32 cellular contexts compared by ENCODE assay signal in genomic region chr19:30880151-30880550, GRCh38.
"Had no signal": no experiment of that assay in that cellular context is flagged by ENCODE, and none has a peak within 500 bp of the region (broad histone marks: within the 10 kb centered on the region; RNA-seq: fewer than 3 reads in every experiment).

No MANE protein-coding gene starts in this region.

- H3K36me3 Mint-ChIP-seq: activated CD8-positive, alpha-beta memory T cell treated with anti-CD3 and anti-CD28 coated beads, Interleukin-2, amount 10 ng/mL, durations not matched to agents 7 days and 5 days; activated naive CD4-positive, alpha-beta T cell treated with anti-CD3 and anti-CD28 coated beads, Interleukin-2, amount 10 ng/mL, durations not matched to agents 7 days and 5 days; activated naive CD8-positive, alpha-beta T cell treated with anti-CD3 and anti-CD28 coated beads, Interleukin-2, amount 10 ng/mL, durations not matched to agents 7 days and 5 days; brain had no signal

- H3K4me3 Mint-ChIP-seq: activated B cell treated with CpG ODN at 0.5 μM for 24 hours; activated CD8-positive, alpha-beta memory T cell treated with anti-CD3 and anti-CD28 coated beads, Interleukin-2, amount 10 ng/mL, durations not matched to agents 7 days and 5 days; activated CD8-positive, alpha-beta T cell treated with anti-CD3 and anti-CD28 coated beads for 36 hours; activated naive CD4-positive, alpha-beta T cell treated with anti-CD3 and anti-CD28 coated beads, Interleukin-2, amount 10 ng/mL, durations not matched to agents 7 days and 5 days; activated naive CD8-positive, alpha-beta T cell treated with anti-CD3 and anti-CD28 coated beads, Interleukin-2, amount 10 ng/mL, durations not matched to agents 7 days and 5 days; activated T-cell treated with anti-CD3 and anti-CD28 coated beads, Interleukin-2, amount 50 U/mL, for 24 hours; activated T-cell treated with anti-CD3 and anti-CD28 coated beads, Interleukin-2, amount 50 U/mL, for 72 hours; brain; central memory CD8-positive, alpha-beta T cell; effector memory CD8-positive, alpha-beta T cell; T-helper 17 cell; T-helper 2 cell treated with Interferon-gamma antibody and Interleukin-4, amounts not matched to agents 5 μg/mL and 100 μg/mL, for 36 hours had no signal

- H3K4me1 Mint-ChIP-seq: activated B cell treated with CpG ODN at 0.5 μM for 24 hours; activated CD8-positive, alpha-beta memory T cell treated with anti-CD3 and anti-CD28 coated beads, Interleukin-2, amount 10 ng/mL, durations not matched to agents 7 days and 5 days; activated naive CD4-positive, alpha-beta T cell treated with anti-CD3 and anti-CD28 coated beads, Interleukin-2, amount 10 ng/mL, durations not matched to agents 7 days and 5 days; activated naive CD8-positive, alpha-beta T cell treated with anti-CD3 and anti-CD28 coated beads, Interleukin-2, amount 10 ng/mL, durations not matched to agents 7 days and 5 days; central memory CD8-positive, alpha-beta T cell had no signal

- H3K27ac Mint-ChIP-seq: activated B cell treated with CpG ODN at 0.5 μM for 24 hours; activated CD8-positive, alpha-beta memory T cell treated with anti-CD3 and anti-CD28 coated beads, Interleukin-2, amount 10 ng/mL, durations not matched to agents 7 days and 5 days; activated CD8-positive, alpha-beta T cell treated with anti-CD3 and anti-CD28 coated beads for 36 hours; activated naive CD4-positive, alpha-beta T cell treated with anti-CD3 and anti-CD28 coated beads, Interleukin-2, amount 10 ng/mL, durations not matched to agents 7 days and 5 days; activated naive CD4-positive, alpha-beta T cell treated with anti-CD3 and anti-CD28 coated beads, Interleukin-2, amount 50 U/mL, for 72 hours; activated naive CD8-positive, alpha-beta T cell treated with anti-CD3 and anti-CD28 coated beads, Interleukin-2, amount 10 ng/mL, durations not matched to agents 7 days and 5 days; activated T-cell treated with anti-CD3 and anti-CD28 coated beads, Interleukin-2, amount 50 U/mL, for 24 hours; activated T-cell treated with anti-CD3 and anti-CD28 coated beads, Interleukin-2, amount 50 U/mL, for 72 hours; effector memory CD8-positive, alpha-beta T cell; T-helper 17 cell; T-helper 2 cell treated with Interferon-gamma antibody and Interleukin-4, amounts not matched to agents 5 μg/mL and 100 μg/mL, for 36 hours had no signal

- ATAC-seq: activated CD4-positive, CD25-positive, alpha-beta regulatory T cell treated with anti-CD3 and anti-CD28 coated beads, Interleukin-2, amount 50 U/mL, for 24 hours; activated CD8-positive, alpha-beta memory T cell treated with anti-CD3 and anti-CD28 coated beads, Interleukin-2, amount 10 ng/mL, durations not matched to agents 7 days and 5 days; activated CD8-positive, alpha-beta T cell treated with anti-CD3 and anti-CD28 coated beads for 36 hours; activated naive CD4-positive, alpha-beta T cell treated with anti-CD3 and anti-CD28 coated beads, Interleukin-2, amount 50 U/mL, for 72 hours; activated T-cell treated with anti-CD3 and anti-CD28 coated beads, Interleukin-2, amount 50 U/mL, for 72 hours; effector memory CD8-positive, alpha-beta T cell; foreskin keratinocyte; gastrocnemius medialis; heart left ventricle; T-helper 17 cell had no signal

- DNase-seq: activated B cell treated with CpG ODN at 0.5 μM for 24 hours; activated CD4-positive, alpha-beta T cell treated with anti-CD3 and anti-CD28 coated beads for 48 hours; activated CD4-positive, alpha-beta T cell treated with anti-CD3 and anti-CD28 coated beads, Interleukin-2, amount 50 U/mL, for 1 hour; activated CD4-positive, alpha-beta T cell treated with anti-CD3 and anti-CD28 coated beads, Interleukin-2, amount 50 U/mL, for 48 hours; activated CD8-positive, alpha-beta memory T cell treated with anti-CD3 and anti-CD28 coated beads, Interleukin-2, amount 10 ng/mL, durations not matched to agents 7 days and 5 days; activated CD8-positive, alpha-beta memory T cell treated with anti-CD3 and anti-CD28 coated beads, Interleukin-2, amount 50 U/mL, for 4 hours; activated CD8-positive, alpha-beta T cell treated with anti-CD3 and anti-CD28 coated beads for 36 hours; activated gamma-delta T cell; activated naive CD4-positive, alpha-beta T cell; activated naive CD4-positive, alpha-beta T cell treated with anti-CD3 and anti-CD28 coated beads, Interleukin-2, amount 10 ng/mL, durations not matched to agents 7 days and 5 days; activated naive CD8-positive, alpha-beta T cell treated with anti-CD3 and anti-CD28 coated beads, Interleukin-2, amount 10 ng/mL, durations not matched to agents 7 days and 5 days; activated T-cell treated with anti-CD3 and anti-CD28 coated beads for 4 hours; activated T-cell treated with anti-CD3 and anti-CD28 coated beads, Interleukin-2, amount 50 U/mL, for 24 hours; activated T-cell treated with anti-CD3 and anti-CD28 coated beads, Interleukin-2, amount 50 U/mL, for 72 hours; cortex of kidney; dermis blood vessel endothelial cell; effector CD4-positive, alpha-beta T cell; effector memory CD8-positive, alpha-beta T cell; erythroblast; foreskin keratinocyte; gastrocnemius medialis; glutamatergic neuron; heart left ventricle; T-helper 1 cell; T-helper 17 cell; T1000; WERI-Rb-1 had no signal

- H3K9me3 Mint-ChIP-seq: activated CD8-positive, alpha-beta T cell treated with anti-CD3 and anti-CD28 coated beads for 36 hours; activated naive CD4-positive, alpha-beta T cell treated with anti-CD3 and anti-CD28 coated beads, Interleukin-2, amount 10 ng/mL, durations not matched to agents 7 days and 5 days; activated naive CD4-positive, alpha-beta T cell treated with anti-CD3 and anti-CD28 coated beads, Interleukin-2, amount 50 U/mL, for 72 hours; activated naive CD8-positive, alpha-beta T cell treated with anti-CD3 and anti-CD28 coated beads, Interleukin-2, amount 10 ng/mL, durations not matched to agents 7 days and 5 days; activated T-cell treated with anti-CD3 and anti-CD28 coated beads, Interleukin-2, amount 50 U/mL, for 24 hours; central memory CD8-positive, alpha-beta T cell; effector memory CD8-positive, alpha-beta T cell; T-helper 2 cell treated with Interferon-gamma antibody and Interleukin-4, amounts not matched to agents 5 μg/mL and 100 μg/mL, for 36 hours had no signal

- H3K27me3 Mint-ChIP-seq: activated B cell treated with CpG ODN at 0.5 μM for 24 hours; activated CD8-positive, alpha-beta memory T cell treated with anti-CD3 and anti-CD28 coated beads, Interleukin-2, amount 10 ng/mL, durations not matched to agents 7 days and 5 days; activated CD8-positive, alpha-beta T cell treated with anti-CD3 and anti-CD28 coated beads for 36 hours; activated naive CD4-positive, alpha-beta T cell treated with anti-CD3 and anti-CD28 coated beads, Interleukin-2, amount 10 ng/mL, durations not matched to agents 7 days and 5 days; activated naive CD8-positive, alpha-beta T cell treated with anti-CD3 and anti-CD28 coated beads, Interleukin-2, amount 10 ng/mL, durations not matched to agents 7 days and 5 days had no signal
